1 cellular context compared by ENCODE assay signal in genomic region chr21:37561941-37562919, GRCh38.
TF ChIP-seq lines count a peak whose summit lies in the region.

No MANE protein-coding gene starts in this region.

TF ChIP-seq in GM12878, 131 proteins besides CTCF, POLR2A, EP300 and RAD21 (continued from another document):
- TF ChIP-seq MYC (IDR thresholded peaks at IDR 0.05; ENCODE audit: insufficient read depth, insufficient read length, insufficient replicate concordance, low read length, severe bottlenecking) (no peak), SMC3 (IDR thresholded peaks at IDR 0.05; ENCODE audit: borderline replicate concordance, low read length) (no peak), YY1 (IDR thresholded peaks at IDR 0.05; ENCODE audit: low read depth, low read length) (no peak), RCOR1 (conservative IDR thresholded peaks at IDR 0.05; ENCODE audit: low read depth, low read length) (no peak), IRF4 (IDR thresholded peaks at IDR 0.05; ENCODE audit: low read depth, low read length) (no peak), HDAC6 (IDR thresholded peaks at IDR 0.05; ENCODE audit: unreplicated experiment) (no peak), EZH2 (IDR thresholded peaks at IDR 0.05; ENCODE audit: borderline replicate concordance, control insufficient read depth, low read depth, low read length) (no peak), E2F8 (IDR thresholded peaks at IDR 0.05; ENCODE audit: low read depth, partially characterized antibody) (no peak)
